22 cellular contexts compared by ENCODE assay signal in genomic region chr3:37214076-37214475, GRCh38. TPM values are rescaled to one million over a fixed set of nuclear protein-coding genes. Genes with fewer than 3 reads are reported as not detected.
A peak's percentile ranks its signal among the peaks of the same experiment; 100 is the strongest.
DNase-seq lines count a peak whose midpoint lies in the region; ATAC-seq, FAIRE-seq and TF ChIP-seq lines count a peak whose summit lies in the region.
"Had no signal": no experiment of that assay in that cellular context is flagged by ENCODE, and none has a peak within 500 bp of the region (broad histone marks: within the 10 kb centered on the region; RNA-seq: fewer than 3 reads in every experiment).

No MANE protein-coding gene starts in this region.

- no peak overlapping the region for H4K91ac ChIP-seq in H1 (replicated peaks; ENCODE audit: insufficient read length, low read length)

- no peak overlapping the region for H3K4me3 ChIP-seq in H1 (ENCODE audit: extremely low read depth in 1 of 4, insufficient read depth in 2 of 4, low read depth in 3 of 4, low read length in 4 of 4)
- no peak overlapping the region for H3K4me3 ChIP-seq in GM23248
- H3K4me3 ChIP-seq: BLaER1, HAP-1, Peyer's patch had no signal

- no peak overlapping the region for H3K23ac ChIP-seq in H1 (ENCODE audit: insufficient read length)

- H3K9me2 ChIP-seq in GM23248 (ENCODE audit: insufficient read depth): no peaks in the 10 kb centered on the region

- CTCF ChIA-PET in H1 (lab: Charles Lee; ENCODE audit: partially characterized antibody): interaction anchor here (0.6 to 3.9 kb wide), 21 partner anchors 9 to 500 kb away, joined by 3 to 29 read pairs (median 4); no protein-coding TSS in a partner anchor

- H4K20me1 ChIP-seq in H1 (replicated peaks in 1 of 2; ENCODE audit: control insufficient read depth in 1 of 2, insufficient read depth in 2 of 2, low read length in 2 of 2) (no peaks in the 10 kb centered on the region), GM23248 (ENCODE audit: insufficient read depth) (no peaks in the 10 kb centered on the region)
- H4K20me1 ChIP-seq: BLaER1 had no signal

- TF ChIP-seq EP300 in H1 (IDR thresholded peaks at IDR 0.05; ENCODE audit: borderline replicate concordance in 1 of 2, low read depth in 2 of 2, low read length in 2 of 2): no peak

- H3K4me1 ChIP-seq in H1 (replicated peaks in 1 of 4; ENCODE audit: control insufficient read depth in 3 of 4, insufficient read depth in 4 of 4, low read length in 3 of 4) (no peaks in the 10 kb centered on the region), GM23248 (ENCODE audit: insufficient read depth) (peaks cover 21% of the 10 kb centered on the region; the same call in 1 of the 2 replicates)
- H3K4me1 ChIP-seq: BLaER1, HAP-1, Peyer's patch had no signal

- no peaks in the 10 kb centered on the region for H3K79me1 ChIP-seq in H1 (ENCODE audit: low read depth, low read length)

- TF ChIP-seq POLR2A in H1 (IDR thresholded peaks at IDR 0.05; ENCODE audit: control extremely low read depth in 1 of 2, low read depth in 2 of 2, low read length in 2 of 2): no peak

- H2AK5ac ChIP-seq in H1 (ENCODE audit: low read depth, low read length): no peak overlapping the region

- H2BK120ac ChIP-seq in H1 (replicated peaks; ENCODE audit: low read depth, low read length): no peak overlapping the region

- H3K9me3 Mint-ChIP-seq in natural killer cell: no peaks in the 10 kb centered on the region
- H3K9me3 Mint-ChIP-seq in natural killer cell treated with Interleukin-12 subunit alpha and Interleukin-12 subunit beta and Interleukin-15 and Interleukin-18, amount 100 ng/mL, for 72 hours: no peaks in the 10 kb centered on the region

- no peaks in the 10 kb centered on the region for H3K79me2 ChIP-seq in H1 (ENCODE audit: control insufficient read depth in 1 of 2, insufficient read depth in 2 of 2, low read length in 2 of 2)
- H3K79me2 ChIP-seq in GM23248 (ENCODE audit: insufficient read depth): no peaks in the 10 kb centered on the region

- no peak overlapping the region for H3K4me2 ChIP-seq in H1 (ENCODE audit: insufficient read depth in 1 of 2, low read depth in 2 of 2, low read length in 2 of 2)
- no peak overlapping the region for H3K4me2 ChIP-seq in GM23248 (ENCODE audit: unreplicated experiment)
- H3K4me2 ChIP-seq: BLaER1 had no signal

- in situ Hi-C loops in GM23248 (cut with MboI): no loop called here

- H3K36me3 Mint-ChIP-seq in natural killer cell: no peaks in the 10 kb centered on the region
- H3K36me3 Mint-ChIP-seq in natural killer cell treated with Interleukin-12 subunit alpha and Interleukin-12 subunit beta and Interleukin-15 and Interleukin-18, amount 100 ng/mL, for 72 hours: no peaks in the 10 kb centered on the region
- H3K36me3 Mint-ChIP-seq: CD4-positive, alpha-beta memory T cell had no signal

- no peak overlapping the region for H3K9ac ChIP-seq in H1 (replicated peaks in 1 of 4; ENCODE audit: extremely low read depth in 1 of 4, low read depth in 3 of 4, low read length in 3 of 4)
- no peak overlapping the region for H3K9ac ChIP-seq in GM23248
- H3K9ac ChIP-seq: BLaER1 had no signal

- H3K4me3 Mint-ChIP-seq in natural killer cell: no peak overlapping the region
- no peak overlapping the region for H3K4me3 Mint-ChIP-seq in natural killer cell treated with Interleukin-12 subunit alpha and Interleukin-12 subunit beta and Interleukin-15 and Interleukin-18, amount 100 ng/mL, for 72 hours
- H3K4me3 Mint-ChIP-seq: CD4-positive, alpha-beta memory T cell had no signal

- no peaks in the 10 kb centered on the region for H3K27me3 Mint-ChIP-seq in natural killer cell (ENCODE audit: low read depth in 2 of 2)
- no peaks in the 10 kb centered on the region for H3K27me3 Mint-ChIP-seq in natural killer cell treated with Interleukin-12 subunit alpha and Interleukin-12 subunit beta and Interleukin-15 and Interleukin-18, amount 100 ng/mL, for 72 hours
- H3K27me3 Mint-ChIP-seq: CD4-positive, alpha-beta memory T cell had no signal

- H3F3A ChIP-seq in GM23248 (ENCODE audit: insufficient read depth): no peaks in the 10 kb centered on the region

- no peak for FAIRE-seq in H1 (lab: Jason Lieb, UNC)
- FAIRE-seq: A204.1, GM19239, HTR-8/SVneo had no signal

- H3K9me3 ChIP-seq in H1 (ENCODE audit: insufficient read depth in 2 of 2, low read depth in 1 of 2, low read length in 1 of 2): peaks cover 3 to 6% of the 10 kb centered on the region in 2 experiments; a peak in 2 of 4 replicates
- no peaks in the 10 kb centered on the region for H3K9me3 ChIP-seq in GM23248 (ENCODE audit: low read depth)
- H3K9me3 ChIP-seq: HAP-1, Peyer's patch had no signal

- H3K27me3 ChIP-seq in H1 (replicated peaks in 1 of 4; ENCODE audit: control insufficient read depth in 3 of 4, extremely low read depth in 1 of 4, insufficient read depth in 3 of 4, low read length in 3 of 4) (no peaks in the 10 kb centered on the region), GM23248 (replicated peaks; ENCODE audit: insufficient read depth) (no peaks in the 10 kb centered on the region)
- H3K27me3 ChIP-seq: BLaER1, Peyer's patch had no signal

- no peaks in the 10 kb centered on the region for H3K36me3 ChIP-seq in H1 (ENCODE audit: control insufficient read depth in 2 of 4, insufficient read depth in 4 of 4, low read length in 3 of 4)
- H3K36me3 ChIP-seq in GM23248 (ENCODE audit: low read depth): no peaks in the 10 kb centered on the region
- H3K36me3 ChIP-seq: HAP-1, Peyer's patch had no signal

- intact Hi-C loops in natural killer cell (cut with micrococcal nuclease): no loop called here

- POLR2A ChIA-PET in H1 (lab: Charles Lee; ENCODE audit: partially characterized antibody): interaction anchor here (0.6 kb wide), 1 partner anchor 296 kb away, joined by 5 read pairs; no protein-coding TSS in a partner anchor

- no peaks in the 10 kb centered on the region; the same call in 1 of the 2 replicates for H3K23me2 ChIP-seq in H1 (ENCODE audit: low read depth, low read length)

- no peak overlapping the region for H3K14ac ChIP-seq in H1 (ENCODE audit: insufficient read length)

- H3K27ac Mint-ChIP-seq in natural killer cell: peak overlapping the region; percentile 43 to 84
- no peak overlapping the region for H3K27ac Mint-ChIP-seq in natural killer cell treated with Interleukin-12 subunit alpha and Interleukin-12 subunit beta and Interleukin-15 and Interleukin-18, amount 100 ng/mL, for 72 hours

- no peak overlapping the region for H2BK15ac ChIP-seq in H1 (ENCODE audit: low read length)

- TF ChIP-seq RAD21 in H1 (IDR thresholded peaks at IDR 0.05 in 1 of 2, conservative IDR thresholded peaks at IDR 0.05 in 1 of 2; ENCODE audit: low read depth in 2 of 2, low read length in 2 of 2): no peak

- no peak overlapping the region for H4K8ac ChIP-seq in H1 (ENCODE audit: extremely low read depth, insufficient read depth, low read length)

- no peak overlapping the region for H3K27ac ChIP-seq in H1 (ENCODE audit: low read depth, low read length)
- no peak overlapping the region for H3K27ac ChIP-seq in GM23248
- H3K27ac ChIP-seq: BLaER1, Peyer's patch had no signal

- no peak overlapping the region for H2BK12ac ChIP-seq in H1 (ENCODE audit: low read depth, low read length)

- H3K4ac ChIP-seq in H1 (replicated peaks; ENCODE audit: insufficient read length, low read depth, low read length): no peak overlapping the region

- TF ChIP-seq CTCF in natural killer cell (IDR thresholded peaks at IDR 0.05) (no peak), H1 (IDR thresholded peaks at IDR 0.05; ENCODE audit: control extremely low read depth in 1 of 3, insufficient read depth in 1 of 3, low read depth in 1 of 3, low read length in 3 of 3) (no peak)

- no peak overlapping the region; the same call in 1 of the 2 replicates for H2BK5ac ChIP-seq in H1 (ENCODE audit: low read depth, low read length)

- no peak overlapping the region for H4K5ac ChIP-seq in H1 (ENCODE audit: insufficient read length, low read depth, low read length)

- ATAC-seq in natural killer cell (no peak), GM18873 (IDR thresholded peaks at IDR 0.05; ENCODE audit: low FRiP score, unreplicated experiment) (no peak), GM21576 (IDR thresholded peaks at IDR 0.05; ENCODE audit: unreplicated experiment) (no peak), GM21619 (IDR thresholded peaks at IDR 0.05; ENCODE audit: unreplicated experiment) (no peak)
- no peak for ATAC-seq in natural killer cell treated with Interleukin-12 subunit alpha and Interleukin-12 subunit beta and Interleukin-15 and Interleukin-18, amount 100 ng/mL, for 72 hours
- ATAC-seq: Right ventricle myocardium inferior had no signal

- H2BK20ac ChIP-seq in H1 (ENCODE audit: low read length): no peak overlapping the region

- 56% methylated on average over 3 of the region's 3 CpGs; no CpG with 5 or more reads in 1 of the 2 experiments for WGBS in H1 (ENCODE audit: extremely low coverage in 1 of 2, insufficient coverage in 1 of 2, insufficient read length in 1 of 2, insufficient replicate concordance in 2 of 2, low coverage in 1 of 2, low lambda C conversion rate in 2 of 2, missing lambda C conversion rate in 1 of 2), 2 experiments
- 42 to 43% methylated on average over 3 of the region's 3 CpGs for WGBS in GM23248 (ENCODE audit: low coverage in 1 of 2, low lambda C conversion rate in 2 of 2, missing lambda C conversion rate in 2 of 2), 2 experiments

- peaks cover 22 to 35% of the 10 kb centered on the region in 2 donors for H3K4me1 Mint-ChIP-seq in natural killer cell
- peaks cover 8 to 23% of the 10 kb centered on the region in 2 donors for H3K4me1 Mint-ChIP-seq in natural killer cell treated with Interleukin-12 subunit alpha and Interleukin-12 subunit beta and Interleukin-15 and Interleukin-18, amount 100 ng/mL, for 72 hours (ENCODE audit: low read depth in 2 of 2)

- H2AFZ ChIP-seq in H1 (ENCODE audit: low read length): peak overlapping the region; percentile 85; the same call in 1 of the 2 replicates
- no peak overlapping the region for H2AFZ ChIP-seq in GM23248

- H3K18ac ChIP-seq in H1 (ENCODE audit: extremely low read depth, low read length): no peak overlapping the region

- H3K56ac ChIP-seq in H1 (replicated peaks; ENCODE audit: insufficient read length, low read depth, low read length): no peak overlapping the region

- DNase-seq in natural killer cell: no peak
- DNase-seq in natural killer cell treated with Interleukin-12 subunit alpha and Interleukin-12 subunit beta and Interleukin-15 and Interleukin-18, amount 100 ng/mL, for 72 hours (ENCODE audit: low spot score): no peak
- DNase-seq in H1 (ENCODE audit: low read depth in 1 of 2, low spot score in 2 of 2): peak in 1 of 2 experiments; percentile 60
- DNase-seq in iPS-NIHi11 (ENCODE audit: low spot score): peak; percentile 44
- DNase-seq in GM23248: no peak
- DNase-seq: Calu3; CD4-positive, alpha-beta memory T cell; GF-D8; MM.1S; NCI-H1092; NCI-H1436 treated with DMSO at 0.1 percent for 48 hours; NCI-H2029 treated with DMSO at 0.1 percent for 48 hours; Peyer's patch had no signal

RNA-seq across cellular contexts. Expression of gene GOLGA4, which starts 29.0 kb away (rescaled TPM):
- total RNA-seq in natural killer cell: 10 to 100 TPM; 73.4 to 88.6 (median 80.0) TPM
- 10 to 100 TPM; 55.1 to 91.3 TPM for total RNA-seq in natural killer cell treated with Interleukin-12 subunit alpha and Interleukin-12 subunit beta and Interleukin-15 and Interleukin-18, amount 100 ng/mL, for 72 hours
- total RNA-seq in H1 (2021; fragmentation: NEBNext Ultra II Directional; extraction: Animal tissue kit (Norgen Biotek cat#: 25700)): 70.4 and 76.5 TPM in 2 replicates
- 5.8 and 8.1 TPM in 2 replicates for polyA plus RNA-seq in H1 (2011; rRNA removed)
- polyA plus RNA-seq in H1 (2011; cell fraction: cytosol; rRNA removed): 9.5 TPM
- 35.1 TPM for polyA plus RNA-seq in H1 (2011; cell fraction: nucleus; rRNA removed)
- 17.4 to 43.1 TPM (median 24.6 TPM) in 4 replicates for polyA plus RNA-seq in H1 (2012, experiment 1 of 2)
- 1.8 TPM for polyA plus RNA-seq in H1 (2012, experiment 2 of 2)
- 69.1 TPM for polyA plus RNA-seq in H1 (2013, experiment 1 of 2)
- 58.4 TPM for polyA plus RNA-seq in H1 (2013, experiment 2 of 2)
- 34.0 and 37.5 TPM in 2 replicates for polyA minus RNA-seq in H1 (2011; rRNA and poly(A)+ RNA removed)
- polyA minus RNA-seq in H1 (2011; cell fraction: cytosol; rRNA and poly(A)+ RNA removed): 21.0 TPM
- 157 TPM for polyA minus RNA-seq in H1 (2011; cell fraction: nucleus; rRNA and poly(A)+ RNA removed)
- 34.5 and 41.6 TPM in 2 replicates for total RNA-seq in GM23248 (2014; rRNA removed; shearing (Covaris generic))
- polyA plus RNA-seq in GM23248 (2016; fragmentation: Nextera tagmentation; extraction: Ambion mirVana): 52.1 and 60.0 TPM in 2 replicates

RNA-seq across cellular contexts. Expression of gene LRRFIP2, which starts 39.7 kb away (rescaled TPM):
- 10 to 100 TPM; 49.0 to 86.1 (median 66.0) TPM for total RNA-seq in natural killer cell
- 10 to 100 TPM; 37.2 to 52.0 TPM for total RNA-seq in natural killer cell treated with Interleukin-12 subunit alpha and Interleukin-12 subunit beta and Interleukin-15 and Interleukin-18, amount 100 ng/mL, for 72 hours
- total RNA-seq in H1 (2021; fragmentation: NEBNext Ultra II Directional; extraction: Animal tissue kit (Norgen Biotek cat#: 25700)): 23.5 and 25.6 TPM in 2 replicates
- polyA plus RNA-seq in H1 (2011; rRNA removed): 6.1 and 8.8 TPM in 2 replicates
- 12.6 TPM for polyA plus RNA-seq in H1 (2011; cell fraction: cytosol; rRNA removed)
- 12.9 TPM for polyA plus RNA-seq in H1 (2011; cell fraction: nucleus; rRNA removed)
- 12.6 to 20.2 TPM (median 15.3 TPM) in 4 replicates for polyA plus RNA-seq in H1 (2012, experiment 1 of 2)
- polyA plus RNA-seq in H1 (2012, experiment 2 of 2): 5.2 TPM
- polyA plus RNA-seq in H1 (2013, experiment 1 of 2): 18.0 TPM
- polyA plus RNA-seq in H1 (2013, experiment 2 of 2): 19.3 TPM
- polyA minus RNA-seq in H1 (2011; rRNA and poly(A)+ RNA removed): 9.4 TPM in 2 replicates
- polyA minus RNA-seq in H1 (2011; cell fraction: cytosol; rRNA and poly(A)+ RNA removed): 9.9 TPM
- 32.3 TPM for polyA minus RNA-seq in H1 (2011; cell fraction: nucleus; rRNA and poly(A)+ RNA removed)
- 77.7 and 83.8 TPM in 2 replicates for total RNA-seq in GM23248 (2014; rRNA removed; shearing (Covaris generic))
- 73.1 and 77.6 TPM in 2 replicates for polyA plus RNA-seq in GM23248 (2016; fragmentation: Nextera tagmentation; extraction: Ambion mirVana)

Comparison
In these comparisons a context has a peak if more than half of its experiments do, and no peak if none do; other contexts are left out.
1. H3K27ac Mint-ChIP-seq: peak in natural killer cell (2 of 2); none in natural killer cell treated with Interleukin-12 subunit alpha and Interleukin-12 subunit beta and Interleukin-15 and Interleukin-18, amount 100 ng/mL, for 72 hours (0 of 2).